ENCODE assay signal across 21 cellular contexts in the genomic region with DNA sequence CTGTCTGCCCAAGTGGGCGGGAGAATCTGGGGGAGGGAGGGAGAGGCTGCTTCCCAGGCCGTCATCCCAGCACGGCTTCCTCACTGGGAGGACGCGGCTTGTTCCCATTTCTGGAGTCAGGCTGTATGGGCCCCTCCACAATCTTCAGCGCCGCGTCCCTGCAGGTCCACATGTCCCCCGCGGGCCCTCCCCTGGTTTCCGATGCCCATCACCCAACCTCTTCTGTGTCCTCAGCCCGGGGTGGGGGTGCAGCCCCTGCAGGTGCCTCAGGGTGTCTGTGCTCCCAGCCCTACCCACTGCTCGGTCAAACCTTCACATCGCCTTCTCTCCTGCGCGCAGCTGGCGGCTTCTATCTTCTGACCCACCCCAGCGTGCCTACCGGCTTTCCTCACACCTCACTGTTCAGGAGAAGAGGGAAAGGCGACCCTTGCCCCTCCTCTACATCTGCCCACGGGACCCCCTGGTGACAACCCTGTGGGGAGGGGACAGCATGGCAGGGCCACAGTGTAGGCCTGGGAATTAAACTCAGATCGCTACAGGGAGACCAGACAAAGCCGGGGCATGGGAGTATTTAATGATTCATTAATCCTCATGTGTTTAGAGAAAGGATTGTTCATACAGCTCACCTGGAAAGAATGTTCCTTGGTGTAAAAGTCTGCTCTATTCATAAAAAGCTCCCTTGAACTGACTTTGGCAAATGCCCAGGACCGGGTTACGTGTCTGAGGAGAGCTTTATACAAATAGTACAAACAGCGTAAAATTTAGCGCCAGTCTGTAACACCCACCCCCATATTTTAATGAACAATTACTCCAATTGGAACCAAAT.
DNase-seq lines count a peak whose midpoint lies in the region; ATAC-seq and TF ChIP-seq lines count a peak whose summit lies in the region.
"Had no signal": no experiment of that assay in that cellular context is flagged by ENCODE, and none has a peak within 500 bp of the region (broad histone marks: within the 10 kb centered on the region; RNA-seq: fewer than 3 reads in every experiment).

No MANE protein-coding gene starts in this region.

- peak; percentile 97 for ATAC-seq in foreskin keratinocyte

- no peaks in the 10 kb centered on the region for H3K27me3 ChIP-seq in foreskin keratinocyte
- H3K27me3 ChIP-seq in brain microvascular endothelial cell (replicated peaks) = no peaks in the 10 kb centered on the region
- H3K27me3 ChIP-seq in HAP-1 (ENCODE audit: low read depth) = no peaks in the 10 kb centered on the region
- peaks cover 57% of the 10 kb centered on the region for H3K27me3 ChIP-seq in WERI-Rb-1 (ENCODE audit: insufficient read depth, low read depth, severe bottlenecking)
- H3K27me3 ChIP-seq: pancreas, sigmoid colon, tibial artery had no signal

- H3K27ac ChIP-seq in VCaP (peak overlapping the region; percentile 82), foreskin keratinocyte (peak overlapping the region; percentile 69), brain microvascular endothelial cell (no peak overlapping the region), WERI-Rb-1 (no peak overlapping the region)
- H3K27ac ChIP-seq: coronary artery, pancreas, sigmoid colon, tibial artery had no signal

- peaks cover 4% of the 10 kb centered on the region for H3K4me1 ChIP-seq in foreskin keratinocyte
- no peaks in the 10 kb centered on the region for H3K4me1 ChIP-seq in HAP-1
- H3K4me1 ChIP-seq: pancreas, sigmoid colon, tibial artery had no signal

- DNase-seq in HT1080 (ENCODE audit: low read depth) = peak; percentile 42
- DNase-seq in foreskin keratinocyte = peak; percentile 92 to 95
- peak; percentile 92 for DNase-seq in renal cortical epithelial cell (ENCODE audit: low read depth)
- no peak for DNase-seq in brain microvascular endothelial cell
- DNase-seq in HAP-1 (ENCODE audit: low spot score in 2 of 2) = no peak
- no peak for DNase-seq in WERI-Rb-1
- no peak for DNase-seq in ACHN
- DNase-seq: activated CD4-positive, alpha-beta T cell treated with anti-CD3 and anti-CD28 coated beads for 4 hours; CD4-positive, alpha-beta memory T cell; DMS79; immature natural killer cell; MV-4-11; NCI-H2081 treated with DMSO at 0.1 percent for 48 hours; NCI-H510A treated with DMSO at 0.1 percent for 48 hours; pancreas; sigmoid colon; stimulated activated naive CD4-positive, alpha-beta T cell treated with Interleukin-2 at 50 U/mL for 16 hours; SW 1271; tibial artery had no signal

- H3K9me3 ChIP-seq in HAP-1 (no peaks in the 10 kb centered on the region; the same call in 1 of the 2 replicates), WERI-Rb-1 (ENCODE audit: severe bottlenecking) (no peaks in the 10 kb centered on the region)
- H3K9me3 ChIP-seq: pancreas, sigmoid colon, tibial artery had no signal

- no peak overlapping the region for H3K4me3 ChIP-seq in brain microvascular endothelial cell (ENCODE audit: low read depth, low read length)
- no peak overlapping the region for H3K4me3 ChIP-seq in HAP-1
- H3K4me3 ChIP-seq in WERI-Rb-1 (ENCODE audit: low read depth, low read length) = no peak overlapping the region
- H3K4me3 ChIP-seq: coronary artery, pancreas, sigmoid colon, tibial artery had no signal

- TF ChIP-seq CTCF in VCaP (conservative IDR thresholded peaks at IDR 0.05) (no peak), foreskin keratinocyte (conservative IDR thresholded peaks at IDR 0.05) (no peak), brain microvascular endothelial cell (IDR thresholded peaks at IDR 0.05; ENCODE audit: low read depth, low read length, missing control alignments) (no peak), WERI-Rb-1 (IDR thresholded peaks at IDR 0.05; ENCODE audit: low read depth, low read length) (no peak)

- H3K36me3 ChIP-seq in brain microvascular endothelial cell (replicated peaks) (no peaks in the 10 kb centered on the region), HAP-1 (replicated peaks) (no peaks in the 10 kb centered on the region), WERI-Rb-1 (no peaks in the 10 kb centered on the region)
- H3K36me3 ChIP-seq: pancreas, sigmoid colon, tibial artery had no signal

- in situ Hi-C loops in brain microvascular endothelial cell (cut with HindIII; ENCODE audit: low pct_ligation_motif_present, low sequenced_read_pairs) (no loop called here), HAP-1 (cut with MboI; ENCODE audit: low sequenced_read_pairs) (no loop called here), ACHN (cut with HindIII; ENCODE audit: low pct_ligation_motif_present, low pct_unique_long_range_greater_than_20kb, low sequenced_read_pairs) (no loop called here)

Comparison
In these comparisons a context has a peak if more than half of its experiments do, and no peak if none do; other contexts are left out.
1. DNase-seq: peak in HT1080 (single experiment), foreskin keratinocyte (2 of 2) and renal cortical epithelial cell (single experiment); none in brain microvascular endothelial cell (single experiment), HAP-1 (0 of 2), WERI-Rb-1 (single experiment) and ACHN (single experiment).
2. H3K27ac ChIP-seq: peak in VCaP (single experiment) and foreskin keratinocyte (single experiment); none in brain microvascular endothelial cell (single experiment) and WERI-Rb-1 (single experiment).